ENCODE assay signal across 8 cellular contexts in genomic region chrX:101617211-101618191, GRCh38. TPM values are rescaled to one million over a fixed set of nuclear protein-coding genes. Genes with fewer than 3 reads are reported as not detected.
DNase-seq lines count a peak whose midpoint lies in the region; ATAC-seq lines count a peak whose summit lies in the region.

Gene ARMCX6, minus strand, starts transcription at chrX:101618000. Its CDS starts 1,380 bp downstream, at chrX:101616620.

- ATAC-seq in GM19025 (IDR thresholded peaks at IDR 0.05; ENCODE audit: low read depth, unreplicated experiment) (peak; percentile 94), HG03342 (IDR thresholded peaks at IDR 0.05; ENCODE audit: unreplicated experiment) (peak; percentile 93)

- DNase-seq in Ammon's horn (ENCODE audit: low spot score) = peak; percentile 91
- DNase-seq in NCI-H510A (lab: John Stamatoyannopoulos, UW) = peak; percentile 37
- DNase-seq in activated CD4-positive, alpha-beta T cell treated with anti-CD3 and anti-CD28 coated beads, Interleukin-2, amount 50 U/mL, for 4 hours = peak; percentile 63
- DNase-seq in effector CD4-positive, alpha-beta T cell = peak; percentile 68
- peak; percentile 76 to 79 for DNase-seq in lung microvascular endothelial cell (ENCODE audit: low read depth in 2 of 2)
- DNase-seq in stimulated activated CD8-positive, alpha-beta memory T cell treated with anti-CD3 and anti-CD28 coated beads, Interleukin-12 subunit alpha, Interleukin-12 subunit beta, amount 100 ng/mL, for 1 hour (ENCODE audit: low read depth) = peak; percentile 50

RNA-seq across cellular contexts. Expression of gene ARMCX6, which starts in this region (rescaled TPM):
- total RNA-seq in lung microvascular endothelial cell = 28.1 and 30.4 TPM in 2 replicates

Comparison
In these comparisons a context has a peak if more than half of its experiments do, and no peak if none do; other contexts are left out.
1. Peak in every context shown above with its lines: DNase-seq and ATAC-seq.
2. DNase-seq: peak in every context shown above with its lines; median percentile 91 in Ammon's horn; 78 in lung microvascular endothelial cell; 68 in effector CD4-positive, alpha-beta T cell; 63 in activated CD4-positive, alpha-beta T cell treated with anti-CD3 and anti-CD28 coated beads, Interleukin-2, amount 50 U/mL, for 4 hours; 50 in stimulated activated CD8-positive, alpha-beta memory T cell treated with anti-CD3 and anti-CD28 coated beads, Interleukin-12 subunit alpha, Interleukin-12 subunit beta, amount 100 ng/mL, for 1 hour; 37 in NCI-H510A.